ENCODE assay signal across 1 cellular context in genomic region chr9:21989440-21990189, GRCh38.
TF ChIP-seq lines count a peak whose summit lies in the region.

No MANE protein-coding gene starts in this region.

TF ChIP-seq in H1, 55 proteins besides CTCF, POLR2A, EP300 and RAD21:
- no peak for TF ChIP-seq JUN (IDR thresholded peaks at IDR 0.05; ENCODE audit: low read depth, low read length)
- 0 out of 4 replicates have a peak, but pooled peaks of 1 of the 2 experiments have one; percentile 27 for TF ChIP-seq HDAC2 (IDR thresholded peaks at IDR 0.05; ENCODE audit: borderline replicate concordance in 1 of 2, low read depth in 2 of 2, low read length in 2 of 2)
- peak; percentile 48 for TF ChIP-seq KDM4A (IDR thresholded peaks at IDR 0.05; ENCODE audit: low read depth, low read length, severe bottlenecking)
- TF ChIP-seq SP1 (IDR thresholded peaks at IDR 0.05; ENCODE audit: low read depth, low read length), result 0 out of 2 replicates have a peak, but pooled peaks have one; percentile 27
- no peak for TF ChIP-seq KDM1A (IDR thresholded peaks at IDR 0.05; ENCODE audit: borderline replicate concordance, low read length)
- peak; percentile 93 for TF ChIP-seq EZH2 (IDR thresholded peaks at IDR 0.05; ENCODE audit: low read depth, low read length, severe bottlenecking)
- TF ChIP-seq SP2 (IDR thresholded peaks at IDR 0.05; ENCODE audit: low read length), result no peak
- no peak for TF ChIP-seq CBX5 (IDR thresholded peaks at IDR 0.05; ENCODE audit: low read depth, low read length)
- TF ChIP-seq TAF1 (IDR thresholded peaks at IDR 0.05; ENCODE audit: low read depth, low read length), result no peak
- TF ChIP-seq, protein P1, sequence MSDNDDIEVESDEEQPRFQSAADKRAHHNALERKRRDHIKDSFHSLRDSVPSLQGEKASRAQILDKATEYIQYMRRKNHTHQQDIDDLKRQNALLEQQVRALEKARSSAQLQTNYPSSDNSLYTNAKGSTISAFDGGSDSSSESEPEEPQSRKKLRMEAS (IDR thresholded peaks at IDR 0.05), result peak; percentile 22; the same call in 1 of the 2 replicates
- peak; percentile 60; the same call in 1 of the 2 replicates for TF ChIP-seq YY1 (IDR thresholded peaks at IDR 0.05; ENCODE audit: low read depth, low read length)
- peak; percentile 92 for TF ChIP-seq CTBP2 (IDR thresholded peaks at IDR 0.05; ENCODE audit: borderline replicate concordance, insufficient read depth, insufficient read length, low read length)
- TF ChIP-seq RNF2 (IDR thresholded peaks at IDR 0.05; ENCODE audit: borderline replicate concordance, low read depth, low read length, missing control alignments, poor library complexity, severe bottlenecking), result peak; percentile 95
- TF ChIP-seq SUZ12 (IDR thresholded peaks at IDR 0.05; ENCODE audit: low read length), result peak; percentile 97
- TF ChIP-seq HDAC6 (IDR thresholded peaks at IDR 0.05; ENCODE audit: low read depth, low read length), result no peak
- no peak for TF ChIP-seq POU5F1 (IDR thresholded peaks at IDR 0.05; ENCODE audit: low read depth, low read length)
- peak; percentile 60 for TF ChIP-seq ASH2L (IDR thresholded peaks at IDR 0.05; ENCODE audit: low read length)
- TF ChIP-seq EGR1 (IDR thresholded peaks at IDR 0.05; ENCODE audit: borderline replicate concordance, low read depth, low read length), result peak; percentile 57; the same call in 1 of the 2 replicates
- TF ChIP-seq CBX8 (IDR thresholded peaks at IDR 0.05; ENCODE audit: borderline replicate concordance, low read depth, low read length), result no peak
- TF ChIP-seq POLR2AphosphoS5 (IDR thresholded peaks at IDR 0.05; ENCODE audit: low read depth, low read length), result no peak
TF ChIP-seq in H1: peak in this region for 11.
